Comparison of ENCODE assay signal across 8 cellular contexts in genomic region chr3:160941885-160942494, GRCh38.
DNase-seq lines count a peak whose midpoint lies in the region; ATAC-seq and TF ChIP-seq lines count a peak whose summit lies in the region.

No MANE protein-coding gene starts in this region.

- intact Hi-C loops in MCF 10A (cut with micrococcal nuclease), result loop anchor here (1.0 to 5.0 kb wide), 7 partner anchors 183 to 482 kb away; no protein-coding TSS in a partner anchor
- intact Hi-C loops in left colon (cut with DNase I, micrococcal nuclease), result loop anchor here in 1 of 2 donors (2.0 kb wide), 1 partner anchor 235 kb away; no protein-coding TSS in a partner anchor

- no peak overlapping the region for H3K27ac Mint-ChIP-seq in MCF 10A (ENCODE audit: low read depth, unreplicated experiment)

- DNase-seq in T follicular helper cell (ENCODE audit: low read depth), result peak; percentile 45
- peak; percentile 84 for DNase-seq in MCF 10A (ENCODE audit: unreplicated experiment)
- DNase-seq in left colon, result peak in 1 of 2 donors; percentile 73
- DNase-seq in stimulated activated CD4-positive, alpha-beta T cell treated with anti-CD3 and anti-CD28 coated beads, TNF-alpha, amount 100 ng/mL, for 1 hour (ENCODE audit: low read depth in 3 of 3, low spot score in 1 of 3), result peak; percentile 11 to 36 (median 31)
- no peak for DNase-seq in DMS53 (lab: John Stamatoyannopoulos, UW)
- no peak for DNase-seq in hypothalamus (lab: John Stamatoyannopoulos, UW)

- no peaks in the 10 kb centered on the region for H3K36me3 Mint-ChIP-seq in MCF 10A (ENCODE audit: insufficient read depth, unreplicated experiment)

- H3K4me1 Mint-ChIP-seq in MCF 10A (ENCODE audit: insufficient read depth, unreplicated experiment), result no peaks in the 10 kb centered on the region

- H3K9me3 Mint-ChIP-seq in MCF 10A (ENCODE audit: unreplicated experiment), result no peaks in the 10 kb centered on the region

- H3K4me3 Mint-ChIP-seq in MCF 10A (ENCODE audit: unreplicated experiment), result no peak overlapping the region

- POLR2A ChIA-PET in MCF 10A (lab: Yijun Ruan, JAX), result interaction anchor here (0.6 to 1.5 kb wide), 8 partner anchors 9 to 316 kb away, joined by 3 to 6 read pairs (median 4); no protein-coding TSS in a partner anchor

- BruUV-seq in MCF 10A (replicated peaks; lab: Mats Ljungman, UMichigan), result no TSS peak

- ATAC-seq in GM18868 (IDR thresholded peaks at IDR 0.05; ENCODE audit: unreplicated experiment) (peak; percentile 96), HG03060 (IDR thresholded peaks at IDR 0.05; ENCODE audit: low read depth, unreplicated experiment) (peak; percentile 83), left colon (peak; percentile 83)

- CTCF ChIA-PET in MCF 10A (lab: Yijun Ruan, JAX), result interaction anchor here (0.6 to 5.1 kb wide), 45 partner anchors 9 to 480 kb away, joined by 3 to 93 read pairs (median 3); no protein-coding TSS in a partner anchor

- H3K27me3 Mint-ChIP-seq in MCF 10A (ENCODE audit: insufficient read depth, unreplicated experiment), result no peaks in the 10 kb centered on the region

- peak; percentile 89 for TF ChIP-seq CTCF in MCF 10A (IDR thresholded peaks at IDR 0.05; ENCODE audit: unreplicated experiment)

Comparison
In these comparisons a context has a peak if more than half of its experiments do, and no peak if none do; other contexts are left out.
1. DNase-seq: peak in T follicular helper cell (single experiment), MCF 10A (single experiment) and stimulated activated CD4-positive, alpha-beta T cell treated with anti-CD3 and anti-CD28 coated beads, TNF-alpha, amount 100 ng/mL, for 1 hour (3 of 3); none in DMS53 (single experiment) and hypothalamus (0 of 51).
2. Peak in every context shown above with its lines, with median percentiles within 50 percentile points of each other: ATAC-seq.